Comparison of ENCODE assay signal across 7 cellular contexts in the genomic region with DNA sequence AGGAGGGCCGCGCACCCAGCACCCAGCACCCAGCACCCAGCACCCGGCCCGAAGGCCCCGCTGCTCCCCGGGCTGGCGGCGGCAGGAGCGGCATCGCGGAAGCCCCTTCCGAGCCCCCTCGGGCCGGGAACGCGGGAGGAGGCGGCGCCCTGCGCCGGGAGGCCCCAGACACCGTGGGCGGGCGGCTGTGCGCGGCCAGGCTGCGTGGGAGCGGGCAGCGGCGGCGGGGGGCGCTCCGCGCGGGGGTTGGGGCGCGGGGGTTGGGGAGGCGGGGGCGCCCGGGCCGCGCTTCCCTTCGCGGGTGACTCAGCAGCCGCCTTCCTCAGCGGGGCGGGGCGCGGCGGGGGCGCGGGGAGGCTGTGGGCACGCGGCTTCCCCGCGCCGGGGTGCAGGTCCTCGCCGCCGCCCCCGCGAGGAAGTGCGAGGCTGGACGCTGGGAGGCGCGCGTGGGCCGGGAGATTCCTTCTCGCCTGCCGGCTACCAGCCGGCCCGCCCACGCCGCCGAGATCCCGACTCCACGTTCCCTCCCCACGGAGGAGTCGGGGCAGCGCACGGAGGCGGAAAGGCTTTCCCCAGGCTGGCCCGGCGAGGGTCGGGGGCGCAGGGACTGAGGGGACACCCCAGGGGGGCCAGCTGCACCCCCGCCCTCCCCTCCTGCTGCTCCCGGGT.
DNase-seq lines count a peak whose midpoint lies in the region; ATAC-seq and TF ChIP-seq lines count a peak whose summit lies in the region.
"Not testable (repeated sequence)": the region's sequence is repeated elsewhere in the genome, so short reads cannot be mapped to it uniquely, and the experiment has no call there.

No MANE protein-coding gene starts in this region.

- POLR2A ChIA-PET in activated CD8-positive, alpha-beta T cell treated with anti-CD3 and anti-CD28 coated beads for 36 hours (lab: Charles Lee) = not testable (repeated sequence)

- H3K36me3 Mint-ChIP-seq in activated CD8-positive, alpha-beta T cell treated with anti-CD3 and anti-CD28 coated beads for 36 hours (ENCODE audit: low read depth) = not testable (repeated sequence)

- CTCF ChIA-PET in activated CD8-positive, alpha-beta T cell treated with anti-CD3 and anti-CD28 coated beads for 36 hours (lab: Charles Lee) = not testable (repeated sequence)

- H3K9me3 Mint-ChIP-seq in activated CD8-positive, alpha-beta T cell treated with anti-CD3 and anti-CD28 coated beads for 36 hours = not testable (repeated sequence)

- not testable (repeated sequence) for TF ChIP-seq POLR2A in breast epithelium (IDR thresholded peaks at IDR 0.05)

- not testable (repeated sequence) for H3K4me1 Mint-ChIP-seq in activated CD8-positive, alpha-beta T cell treated with anti-CD3 and anti-CD28 coated beads for 36 hours (ENCODE audit: low read depth)

- ATAC-seq in activated CD8-positive, alpha-beta T cell treated with anti-CD3 and anti-CD28 coated beads for 36 hours = peak; percentile 47

- H3K27ac Mint-ChIP-seq in activated CD8-positive, alpha-beta T cell treated with anti-CD3 and anti-CD28 coated beads for 36 hours = not testable (repeated sequence)

- not testable (repeated sequence) for H3K27me3 ChIP-seq in breast epithelium
- peaks cover 49% of the 10 kb centered on the region for H3K27me3 ChIP-seq in left ventricle myocardium inferior (ENCODE audit: low read depth)

- not testable (repeated sequence) for TF ChIP-seq CTCF in activated CD8-positive, alpha-beta T cell treated with anti-CD3 and anti-CD28 coated beads for 36 hours (IDR thresholded peaks at IDR 0.05); breast epithelium (IDR thresholded peaks at IDR 0.05); left ventricle myocardium inferior (IDR thresholded peaks at IDR 0.05; ENCODE audit: borderline replicate concordance)

- H3K9me3 ChIP-seq in breast epithelium; left ventricle myocardium inferior (replicated peaks): not testable (repeated sequence)

- H3K4me3 ChIP-seq in breast epithelium (peak overlapping the region in 2 of 3 donors; percentile 25 to 49), left ventricle myocardium inferior (peak overlapping the region; percentile 45)

- H3K36me3 ChIP-seq in breast epithelium, left ventricle myocardium inferior: not testable (repeated sequence)

- intact Hi-C loops in activated CD8-positive, alpha-beta T cell treated with anti-CD3 and anti-CD28 coated beads for 36 hours (cut with micrococcal nuclease); breast epithelium (cut with DNase I; ENCODE audit: low total_unique reads); left ventricle myocardium inferior (cut with micrococcal nuclease): not testable (repeated sequence)

- not testable (repeated sequence) for H3K4me3 Mint-ChIP-seq in activated CD8-positive, alpha-beta T cell treated with anti-CD3 and anti-CD28 coated beads for 36 hours

- not testable (repeated sequence) for H3K4me1 ChIP-seq in breast epithelium, left ventricle myocardium inferior

- peaks cover 19% of the 10 kb centered on the region for H3K27me3 Mint-ChIP-seq in activated CD8-positive, alpha-beta T cell treated with anti-CD3 and anti-CD28 coated beads for 36 hours

- DNase-seq in ELR (ENCODE audit: low read depth) (peak; percentile 5), NCI-H226 (peak; percentile 8), midbrain (lab: John Stamatoyannopoulos, UW) (peak; percentile 20)
- peak; percentile 22 for DNase-seq in activated CD8-positive, alpha-beta T cell treated with anti-CD3 and anti-CD28 coated beads for 36 hours
- not testable (repeated sequence) for DNase-seq in breast epithelium (ENCODE audit: low spot score in 2 of 2); left ventricle myocardium inferior
- DNase-seq in stimulated activated CD4-positive, alpha-beta T cell treated with anti-CD3 and anti-CD28 coated beads, Interleukin-15, amount 100 ng/mL, for 24 hours = peak; percentile 41

- H3K27ac ChIP-seq in breast epithelium; left ventricle myocardium inferior (replicated peaks): not testable (repeated sequence)
